Comparison of ENCODE assay signal across 8 cellular contexts in the genomic region with DNA sequence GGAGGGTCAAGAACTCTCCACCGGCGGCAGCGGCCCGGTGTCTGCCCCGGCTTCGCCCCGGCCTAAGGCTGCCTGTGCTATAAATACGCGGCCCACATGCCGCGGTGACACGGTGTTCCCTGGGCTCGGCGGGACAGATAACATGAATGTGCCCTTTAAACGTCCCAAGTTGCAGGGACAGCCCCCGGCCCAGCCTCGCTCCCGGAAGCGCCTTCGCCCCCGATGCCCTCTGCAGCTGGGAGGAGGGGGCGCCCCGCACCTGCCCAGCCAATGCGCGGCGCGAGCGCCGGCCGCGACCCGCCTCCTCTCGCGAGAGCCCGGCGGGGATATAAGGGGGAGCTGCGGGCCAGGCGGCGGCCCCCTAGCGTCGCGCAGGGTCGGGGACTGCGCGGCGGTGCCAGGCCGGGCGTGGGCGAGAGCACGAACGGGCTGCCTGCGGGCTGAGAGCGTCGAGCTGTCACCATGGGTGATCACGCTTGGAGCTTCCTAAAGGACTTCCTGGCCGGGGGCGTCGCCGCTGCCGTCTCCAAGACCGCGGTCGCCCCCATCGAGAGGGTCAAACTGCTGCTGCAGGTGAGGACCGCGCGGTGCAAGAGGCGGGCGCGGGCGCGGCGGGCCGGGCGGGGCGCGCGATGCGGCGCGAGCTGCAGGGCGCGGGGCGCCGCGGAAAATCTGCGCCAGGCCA. TPM values are rescaled to one million over a fixed set of nuclear protein-coding genes. Genes with fewer than 3 reads are reported as not detected.
DNase-seq lines count a peak whose midpoint lies in the region; ATAC-seq and TF ChIP-seq lines count a peak whose summit lies in the region.

SLC25A4 (plus strand) TSS at position 356 of the 685 bp plus-strand sequence; CDS start at position 463, 107 bp downstream.

- peak within 1 kb of the TSS; percentile 83 for H3K4me3 Mint-ChIP-seq in activated naive CD4-positive, alpha-beta T cell treated with anti-CD3 and anti-CD28 coated beads for 36 hours

- peak in 1 of 3 donors; percentile 29 for TF ChIP-seq CTCF in omental fat pad (IDR thresholded peaks at IDR 0.05)

- DNase-seq in EL, result peak; percentile 79
- DNase-seq in KBM-7, result peak; percentile 83
- DNase-seq in SK-MEL-5 (ENCODE audit: low read depth, low spot score), result peak; percentile 82
- DNase-seq in activated naive CD4-positive, alpha-beta T cell treated with anti-CD3 and anti-CD28 coated beads for 36 hours, result peak; percentile 87
- DNase-seq in germinal center (ENCODE audit: low spot score), result peak; percentile 92
- DNase-seq in omental fat pad (ENCODE audit: low spot score), result peak; percentile 62

- H3K9me3 Mint-ChIP-seq in activated naive CD4-positive, alpha-beta T cell treated with anti-CD3 and anti-CD28 coated beads for 36 hours, result no peaks in the 10 kb centered on the region

- H3K27ac Mint-ChIP-seq in activated naive CD4-positive, alpha-beta T cell treated with anti-CD3 and anti-CD28 coated beads for 36 hours, result no peak within 1 kb of the TSS

- peaks cover 11% of the 10 kb centered on the region for H3K27me3 Mint-ChIP-seq in activated naive CD4-positive, alpha-beta T cell treated with anti-CD3 and anti-CD28 coated beads for 36 hours (ENCODE audit: low read depth)

- in situ Hi-C loops in KBM-7 (cut with MboI; ENCODE audit: low pct_unique_long_range_greater_than_20kb, low sequenced_read_pairs) (no loop called here), SK-MEL-5 (cut with HindIII; ENCODE audit: low pct_unique_long_range_greater_than_20kb, low sequenced_read_pairs) (no loop called here)

- ATAC-seq in GM21576 (IDR thresholded peaks at IDR 0.05; ENCODE audit: unreplicated experiment) (peak; percentile 93), omental fat pad (ENCODE audit: low FRiP score) (peak; percentile 97)

- H3K4me1 Mint-ChIP-seq in activated naive CD4-positive, alpha-beta T cell treated with anti-CD3 and anti-CD28 coated beads for 36 hours (ENCODE audit: low read depth), result peaks cover 13% of the 10 kb centered on the region

- H3K27ac ChIP-seq in temporal lobe (ENCODE audit: low read depth, low read length), result peak within 1 kb of the TSS; percentile 96

- no peaks in the 10 kb centered on the region for H3K36me3 Mint-ChIP-seq in activated naive CD4-positive, alpha-beta T cell treated with anti-CD3 and anti-CD28 coated beads for 36 hours (ENCODE audit: low read depth)

- CTCF ChIA-PET in activated naive CD4-positive, alpha-beta T cell treated with anti-CD3 and anti-CD28 coated beads for 36 hours (lab: Charles Lee), result interaction anchor here (1.1 to 1.4 kb wide), 6 partner anchors 9 to 137 kb away, joined by 3 to 6 read pairs (median 4); no protein-coding TSS in a partner anchor

- intact Hi-C loops in activated naive CD4-positive, alpha-beta T cell treated with anti-CD3 and anti-CD28 coated beads for 36 hours (cut with micrococcal nuclease), result loop anchor here (1.0 to 10.0 kb wide), 7 partner anchors 40 to 1638 kb away; partner anchors contain the start of genes ACSL1, ANKRD37, CENPU and ING2

RNA-seq across cellular contexts. Expression of gene SLC25A4, which starts in this region (rescaled TPM):
- total RNA-seq in SK-MEL-5 (2014; rRNA removed; shearing (Covaris generic)), result 93.7 and 95.1 TPM in 2 replicates
- 70.4 and 72.4 TPM in 2 replicates for polyA plus RNA-seq in SK-MEL-5 (2015; cell fraction: cytosol; rRNA removed)
- polyA plus RNA-seq in SK-MEL-5 (2015; cell fraction: nucleus; rRNA removed), result 70.8 and 73.5 TPM in 2 replicates
- total RNA-seq in activated naive CD4-positive, alpha-beta T cell treated with anti-CD3 and anti-CD28 coated beads for 36 hours, result 1 to 10 TPM; 4.3 to 5.0 TPM
- total RNA-seq in omental fat pad (10 to 100 TPM; 14.4 to 25.9 (median 20.2) TPM), temporal lobe (26.1 TPM)

Comparison
In these comparisons a context has a peak if more than half of its experiments do, and no peak if none do; other contexts are left out.
1. Peak in every context shown above with its lines: DNase-seq, ATAC-seq and H3K27ac ChIP-seq.